20 cellular contexts compared by ENCODE assay signal in the genomic region with DNA sequence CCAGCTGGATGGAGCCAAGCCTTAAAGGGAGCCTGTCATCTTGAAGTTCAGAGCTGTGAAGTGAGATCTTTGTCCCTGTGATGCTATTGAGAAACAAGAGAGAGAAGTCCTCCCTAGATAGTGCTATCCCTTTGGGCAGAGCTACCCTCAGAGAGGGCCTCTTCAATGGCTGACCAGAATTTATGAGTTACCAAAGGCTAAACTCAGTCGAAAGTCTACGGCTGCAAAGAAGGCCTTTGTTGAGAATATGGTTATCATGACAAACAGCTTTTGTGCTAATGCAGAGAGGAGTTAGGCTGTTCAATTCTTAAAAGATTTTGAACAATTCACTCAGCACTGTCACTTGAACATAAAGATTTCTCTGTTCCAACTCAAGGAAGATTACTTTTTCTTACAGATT.
DNase-seq lines count a peak whose midpoint lies in the region; TF ChIP-seq lines count a peak whose summit lies in the region.
"Had no signal": no experiment of that assay in that cellular context is flagged by ENCODE, and none has a peak within 500 bp of the region (broad histone marks: within the 10 kb centered on the region; RNA-seq: fewer than 3 reads in every experiment).

No MANE protein-coding gene starts in this region.

- no peak overlapping the region for H3K9ac ChIP-seq in neural progenitor cell
- H3K9ac ChIP-seq: BLaER1 had no signal

- H3K27me3 Mint-ChIP-seq in neural progenitor cell (ENCODE audit: insufficient read depth, low read depth): peaks cover 6% of the 10 kb centered on the region

- peaks cover 39% of the 10 kb centered on the region for H3K4me1 Mint-ChIP-seq in neural progenitor cell
- H3K4me1 Mint-ChIP-seq: B cell; CD14-positive monocyte; CD8-positive, alpha-beta memory T cell had no signal

- H3K4me3 ChIP-seq in neural progenitor cell: no peak overlapping the region
- H3K4me3 ChIP-seq: BLaER1, GM23338 had no signal

- H3K27ac ChIP-seq in neural progenitor cell: no peak overlapping the region
- H3K27ac ChIP-seq: 22Rv1, BLaER1 had no signal

- H4K20me1 ChIP-seq in neural progenitor cell (ENCODE audit: low read depth): no peaks in the 10 kb centered on the region
- H4K20me1 ChIP-seq: BLaER1 had no signal

- no peak overlapping the region for H3K4me3 Mint-ChIP-seq in neural progenitor cell
- H3K4me3 Mint-ChIP-seq: B cell; CD14-positive monocyte; CD4-positive, alpha-beta T cell; CD8-positive, alpha-beta memory T cell; GM23338; H9; HFFc6 had no signal

- H3K27me3 ChIP-seq in neural progenitor cell: no peaks in the 10 kb centered on the region
- H3K27me3 ChIP-seq: BLaER1 had no signal

- H2AFZ ChIP-seq in neural progenitor cell (replicated peaks): no peak overlapping the region
- H2AFZ ChIP-seq: GM23338 had no signal

- peak overlapping the region; percentile 52 for H3K27ac Mint-ChIP-seq in neural progenitor cell
- H3K27ac Mint-ChIP-seq: B cell; CD14-positive monocyte; CD4-positive, alpha-beta T cell; CD8-positive, alpha-beta memory T cell; GM23338; H9; HFFc6 had no signal

- H3K79me2 ChIP-seq in neural progenitor cell (ENCODE audit: low read depth): no peaks in the 10 kb centered on the region

- H3K36me3 ChIP-seq in neural progenitor cell: no peaks in the 10 kb centered on the region
- H3K36me3 ChIP-seq: BLaER1 had no signal

- no peaks in the 10 kb centered on the region for H3K36me3 Mint-ChIP-seq in neural progenitor cell
- H3K36me3 Mint-ChIP-seq: CD14-positive monocyte; CD8-positive, alpha-beta memory T cell had no signal

- no peak for TF ChIP-seq CTCF in neural progenitor cell (IDR thresholded peaks at IDR 0.05)

- H3K9me3 ChIP-seq in neural progenitor cell (ENCODE audit: low read depth): no peaks in the 10 kb centered on the region
- H3K9me3 ChIP-seq: BLaER1 had no signal

- peaks cover 16% of the 10 kb centered on the region for H3F3A ChIP-seq in neural progenitor cell (ENCODE audit: low read depth)

- H3K4me1 ChIP-seq in neural progenitor cell: peaks cover 15% of the 10 kb centered on the region
- H3K4me1 ChIP-seq: BLaER1 had no signal

- H3K9me3 Mint-ChIP-seq in neural progenitor cell: peaks cover 2% of the 10 kb centered on the region
- H3K9me3 Mint-ChIP-seq: CD4-positive, alpha-beta T cell; CD8-positive, alpha-beta memory T cell; GM23338; H9; HFFc6 had no signal

- no peak overlapping the region for H3K4me2 ChIP-seq in neural progenitor cell
- H3K4me2 ChIP-seq: BLaER1, GM23338 had no signal

- DNase-seq in COLO829 (ENCODE audit: low spot score) (peak; percentile 78), epidermal melanocyte (ENCODE audit: insufficient read length, low spot score) (peak; percentile 66), neural progenitor cell (ENCODE audit: low spot score) (no peak), superior temporal gyrus (ENCODE audit: extremely low spot score) (no peak), HK-2 (ENCODE audit: unreplicated experiment) (no peak)
- no peak for DNase-seq in activated CD4-positive, alpha-beta T cell treated with anti-CD3 and anti-CD28 coated beads, Interleukin-2, amount 50 U/mL, for 48 hours
- DNase-seq: Calu3; CD4-positive, alpha-beta T cell; CD8-positive, alpha-beta memory T cell; COR-L47; DMS53; DMS79 treated with DMSO at 0.1 percent for 48 hours; GF-D8; H9; HFFc6 had no signal

Comparison
In these comparisons a context has a peak if more than half of its experiments do, and no peak if none do; other contexts are left out.
1. DNase-seq: peak in COLO829 (single experiment) and epidermal melanocyte (single experiment); none in neural progenitor cell (single experiment), superior temporal gyrus (single experiment), HK-2 (single experiment) and activated CD4-positive, alpha-beta T cell treated with anti-CD3 and anti-CD28 coated beads, Interleukin-2, amount 50 U/mL, for 48 hours (0 of 2).